2 cellular contexts compared by ENCODE assay signal in genomic region chr2:239329284-239329971, GRCh38.
TF ChIP-seq lines count a peak whose summit lies in the region.

No MANE protein-coding gene starts in this region.

TF ChIP-seq in GM23338, 12 proteins besides CTCF, POLR2A, EP300 and RAD21 (continued from another document):
- TF ChIP-seq REST (IDR thresholded peaks at IDR 0.05; ENCODE audit: unreplicated experiment): no peak
- no peak for TF ChIP-seq STAT1 (IDR thresholded peaks at IDR 0.05; ENCODE audit: unreplicated experiment)
- no peak for TF ChIP-seq POLR2AphosphoS5 (IDR thresholded peaks at IDR 0.05; ENCODE audit: low read depth)

TF ChIP-seq in K562, 482 proteins besides CTCF, POLR2A, EP300 and RAD21:
- TF ChIP-seq UBTF (IDR thresholded peaks at IDR 0.05; ENCODE audit: borderline replicate concordance in 1 of 2, low read depth in 2 of 2, low read length in 2 of 2) (no peak), ZNF766 (CRISPR knock-in tag; conservative IDR thresholded peaks at IDR 0.05) (no peak), FOXA1 (IDR thresholded peaks at IDR 0.05; ENCODE audit: borderline replicate concordance) (no peak), RBM39 (optimal IDR thresholded peaks at IDR 0.05; ENCODE audit: low read depth, low read length) (no peak), HDAC6 (IDR thresholded peaks at IDR 0.05; ENCODE audit: low read depth, low read length) (no peak), YBX1 (IDR thresholded peaks at IDR 0.05) (no peak), RBFOX2 (IDR thresholded peaks at IDR 0.05; ENCODE audit: low read depth, low read length) (no peak), HNRNPH1 (optimal IDR thresholded peaks at IDR 0.05; ENCODE audit: low read depth, low read length) (no peak), NFRKB (IDR thresholded peaks at IDR 0.05; ENCODE audit: low read depth) (no peak), HOMEZ (CRISPR knock-in tag; IDR thresholded peaks at IDR 0.05) (no peak), ZNF212 (CRISPR knock-in tag; IDR thresholded peaks at IDR 0.05) (no peak), ZNF324 (CRISPR knock-in tag; IDR thresholded peaks at IDR 0.05) (no peak)
